In the genomic region with DNA sequence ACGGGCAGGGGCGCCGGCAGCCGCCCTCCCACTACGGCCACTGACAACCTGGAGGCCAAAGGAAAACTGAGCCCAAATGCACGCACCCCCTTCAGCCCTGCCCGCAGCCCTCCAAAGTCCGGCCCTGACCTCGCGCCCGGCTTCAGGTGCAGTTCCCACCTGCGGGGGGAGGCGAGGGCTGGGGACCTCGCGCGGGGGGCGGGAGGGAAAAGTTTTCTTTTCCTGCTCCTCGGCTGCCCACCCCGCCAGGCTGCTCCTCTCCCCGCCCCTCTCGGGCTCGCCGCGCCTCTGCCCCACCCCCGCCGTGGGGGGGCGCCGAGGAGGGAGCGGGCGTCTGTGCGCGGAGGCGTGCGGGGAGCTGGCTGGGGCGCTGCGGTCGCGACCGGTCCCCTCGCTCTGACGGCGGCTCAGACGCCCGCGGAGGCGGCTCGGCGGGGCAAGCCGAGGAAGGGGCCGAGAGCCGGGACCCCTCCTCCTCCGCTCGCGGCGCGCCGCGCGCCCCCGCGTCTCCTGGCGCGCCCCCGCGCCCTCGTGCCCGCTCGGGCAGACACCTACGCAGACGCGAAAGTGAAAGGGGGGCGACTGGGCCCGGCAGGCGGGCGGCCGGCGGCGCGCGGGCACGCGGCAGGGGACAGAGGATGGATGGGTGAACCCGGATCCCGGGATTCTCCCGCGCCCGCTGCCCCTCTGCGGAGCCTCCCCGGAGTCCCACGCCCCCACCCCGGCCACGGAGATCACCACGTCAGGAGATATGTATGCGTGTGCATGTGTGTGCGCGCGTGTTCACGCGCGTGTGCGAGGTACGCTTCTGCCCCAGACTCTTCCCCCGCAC, we compare ENCODE assay signal across 8 cellular contexts. TPM values are rescaled to one million over a fixed set of nuclear protein-coding genes. Genes with fewer than 3 reads are reported as not detected.
DNase-seq lines count a peak whose midpoint lies in the region; ATAC-seq and TF ChIP-seq lines count a peak whose summit lies in the region.

No MANE protein-coding gene starts in this region.

- in situ Hi-C loops in astrocyte of the spinal cord (cut with HindIII; ENCODE audit: low sequenced_read_pairs) = no loop called here

- peak overlapping the region; percentile 96 for H3K4me2 ChIP-seq in skeletal muscle satellite cell (ENCODE audit: low read length)

- no peak for DNase-seq in AG10803 (ENCODE audit: low read depth)
- DNase-seq in astrocyte of the spinal cord (ENCODE audit: low read depth, low spot score) = no peak
- no peak for DNase-seq in NAMALWA (ENCODE audit: low spot score)

- H3K9me3 ChIP-seq in iPS-20b (ENCODE audit: insufficient read depth, low read depth, low read length) (no peaks in the 10 kb centered on the region), skeletal muscle satellite cell (replicated peaks; ENCODE audit: low read length) (no peaks in the 10 kb centered on the region)

- H3K4me1 ChIP-seq in iPS-20b (ENCODE audit: insufficient read depth, low read length) = peaks cover 19% of the 10 kb centered on the region; the same call in 1 of the 2 replicates
- H3K4me1 ChIP-seq in skeletal muscle satellite cell (ENCODE audit: control insufficient read depth, insufficient read depth, low read length) = peaks cover 19% of the 10 kb centered on the region

- H3K36me3 Mint-ChIP-seq in T-helper 1 cell treated with Interleukin-12 subunit alpha and Interleukin-12 subunit beta and Interleukin-4 antibody, amounts not matched to agents 30 μg/mL and 1 μg/mL, for 36 hours (ENCODE audit: low read depth) = peaks cover 2% of the 10 kb centered on the region

- H3K36me3 ChIP-seq in iPS-20b (ENCODE audit: insufficient read depth, low read depth, low read length) (no peaks in the 10 kb centered on the region), skeletal muscle satellite cell (ENCODE audit: insufficient read depth, low read length) (no peaks in the 10 kb centered on the region)

- H3K4me3 ChIP-seq in AG10803 (ENCODE audit: low read length) (peak overlapping the region; percentile 56), astrocyte of the spinal cord (ENCODE audit: low read depth, low read length) (peak overlapping the region; percentile 72), iPS-20b (ENCODE audit: low read length) (peak overlapping the region; percentile 91), skeletal muscle satellite cell (ENCODE audit: low read length) (peak overlapping the region; percentile 89)

- no peaks in the 10 kb centered on the region for H3K9me3 Mint-ChIP-seq in T-helper 1 cell treated with Interleukin-12 subunit alpha and Interleukin-12 subunit beta and Interleukin-4 antibody, amounts not matched to agents 30 μg/mL and 1 μg/mL, for 36 hours

- ATAC-seq in GM21360 (IDR thresholded peaks at IDR 0.05; ENCODE audit: unreplicated experiment) (peak; percentile 16), GM21786 (IDR thresholded peaks at IDR 0.05; ENCODE audit: unreplicated experiment) (no peak)

- H3K27me3 ChIP-seq in iPS-20b (ENCODE audit: insufficient read depth, low read length) (peaks cover 69% of the 10 kb centered on the region), skeletal muscle satellite cell (ENCODE audit: control insufficient read depth, insufficient read depth, low read length) (peaks cover 29% of the 10 kb centered on the region)

- TF ChIP-seq CTCF in AG10803 (conservative IDR thresholded peaks at IDR 0.05; ENCODE audit: low read length) (no peak), astrocyte of the spinal cord (IDR thresholded peaks at IDR 0.05; ENCODE audit: low read depth, low read length) (no peak)

- no peak overlapping the region for H3K27ac Mint-ChIP-seq in T-helper 1 cell treated with Interleukin-12 subunit alpha and Interleukin-12 subunit beta and Interleukin-4 antibody, amounts not matched to agents 30 μg/mL and 1 μg/mL, for 36 hours

- H3K27me3 Mint-ChIP-seq in T-helper 1 cell treated with Interleukin-12 subunit alpha and Interleukin-12 subunit beta and Interleukin-4 antibody, amounts not matched to agents 30 μg/mL and 1 μg/mL, for 36 hours (ENCODE audit: low read depth) = peaks cover 72% of the 10 kb centered on the region

- no peak overlapping the region for H3K27ac ChIP-seq in iPS-20b (ENCODE audit: low read length)

- peaks cover 22% of the 10 kb centered on the region for H3K4me1 Mint-ChIP-seq in T-helper 1 cell treated with Interleukin-12 subunit alpha and Interleukin-12 subunit beta and Interleukin-4 antibody, amounts not matched to agents 30 μg/mL and 1 μg/mL, for 36 hours (ENCODE audit: low read depth)

- peak overlapping the region; percentile 87 for H3K4me3 Mint-ChIP-seq in T-helper 1 cell treated with Interleukin-12 subunit alpha and Interleukin-12 subunit beta and Interleukin-4 antibody, amounts not matched to agents 30 μg/mL and 1 μg/mL, for 36 hours

- H3K9ac ChIP-seq in iPS-20b (ENCODE audit: low read depth, low read length) (peak overlapping the region; percentile 42; the same call in 1 of the 2 replicates), skeletal muscle satellite cell (ENCODE audit: low read depth, low read length) (peak overlapping the region; percentile 48)

RNA-seq across cellular contexts. Expression of gene NR3C2, which starts 3.1 kb away (rescaled TPM):
- 0.25 and 0.44 TPM in 2 replicates for total RNA-seq in skeletal muscle satellite cell (2012; rRNA removed)
